Comparison of ENCODE assay signal across 8 cellular contexts in the genomic region with DNA sequence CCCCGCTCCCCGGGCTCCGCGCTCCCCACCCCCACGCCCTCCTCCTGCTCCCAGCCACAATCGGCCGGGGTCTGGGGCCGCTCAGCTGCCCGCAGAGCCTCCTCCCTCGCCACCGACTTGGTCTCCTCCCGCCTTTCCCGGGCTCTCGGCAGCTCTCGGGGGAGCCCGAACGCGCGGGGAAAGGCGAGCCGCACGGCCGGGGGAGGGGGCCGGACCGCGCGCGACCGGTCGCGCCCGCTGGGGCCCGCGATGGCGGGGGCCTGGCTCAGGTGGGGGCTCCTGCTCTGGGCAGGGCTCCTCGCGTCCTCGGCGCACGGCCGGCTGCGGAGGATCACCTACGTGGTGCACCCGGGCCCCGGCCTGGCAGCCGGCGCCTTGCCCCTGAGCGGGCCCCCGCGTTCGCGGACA. TPM values are rescaled to one million over a fixed set of nuclear protein-coding genes. Genes with fewer than 3 reads are reported as not detected.
DNase-seq lines count a peak whose midpoint lies in the region; ATAC-seq and TF ChIP-seq lines count a peak whose summit lies in the region.

No MANE protein-coding gene starts in this region.

- no peak for TF ChIP-seq CTCF in C4-2B (conservative IDR thresholded peaks at IDR 0.05)
- no peak for TF ChIP-seq CTCF in LNCaP clone FGC (IDR thresholded peaks at IDR 0.05; ENCODE audit: control insufficient read depth, extremely low read depth, insufficient read depth)
- TF ChIP-seq CTCF in mesothelial cell of epicardium (IDR thresholded peaks at IDR 0.05; ENCODE audit: unreplicated experiment): no peak

- H3K27me3 Mint-ChIP-seq in dendritic cell treated with granulocyte-macrophage colony-stimulating factor and Interleukin-4, amounts not matched to agents 40 ng/mL and 50 ng/mL, for 4 days: peaks cover 87% of the 10 kb centered on the region
- H3K27me3 Mint-ChIP-seq in mesothelial cell of epicardium (ENCODE audit: low read depth): no peaks in the 10 kb centered on the region

- H3K36me3 Mint-ChIP-seq in dendritic cell treated with granulocyte-macrophage colony-stimulating factor and Interleukin-4, amounts not matched to agents 40 ng/mL and 50 ng/mL, for 4 days (ENCODE audit: low read depth): no peaks in the 10 kb centered on the region
- peaks cover 7% of the 10 kb centered on the region for H3K36me3 Mint-ChIP-seq in mesothelial cell of epicardium

- ATAC-seq in GM21367 (IDR thresholded peaks at IDR 0.05; ENCODE audit: unreplicated experiment) (peak; percentile 21), GM18870 (IDR thresholded peaks at IDR 0.05; ENCODE audit: unreplicated experiment) (no peak)

- no peak overlapping the region for H3K27ac Mint-ChIP-seq in dendritic cell treated with granulocyte-macrophage colony-stimulating factor and Interleukin-4, amounts not matched to agents 40 ng/mL and 50 ng/mL, for 4 days
- no peak overlapping the region for H3K27ac Mint-ChIP-seq in mesothelial cell of epicardium

- H3K4me3 Mint-ChIP-seq in dendritic cell treated with granulocyte-macrophage colony-stimulating factor and Interleukin-4, amounts not matched to agents 40 ng/mL and 50 ng/mL, for 4 days: peak overlapping the region; percentile 68
- H3K4me3 Mint-ChIP-seq in mesothelial cell of epicardium: peak overlapping the region; percentile 31

- H3K4me3 ChIP-seq in LNCaP clone FGC (ENCODE audit: low read depth, low read length): peak overlapping the region; percentile 55

- DNase-seq in LNCaP clone FGC (ENCODE audit: low read depth): no peak
- DNase-seq in mesothelial cell of epicardium (ENCODE audit: low spot score in 2 of 2, unreplicated experiment in 2 of 2): no peak
- DNase-seq in pons (ENCODE audit: low spot score): no peak
- no peak for DNase-seq in NCI-H187 treated with DMSO at 0.1 percent for 48 hours (lab: John Stamatoyannopoulos, UW)

- no peaks in the 10 kb centered on the region for H3K9me3 Mint-ChIP-seq in dendritic cell treated with granulocyte-macrophage colony-stimulating factor and Interleukin-4, amounts not matched to agents 40 ng/mL and 50 ng/mL, for 4 days
- H3K9me3 Mint-ChIP-seq in mesothelial cell of epicardium: no peaks in the 10 kb centered on the region

- peaks cover 23% of the 10 kb centered on the region for H3K4me1 Mint-ChIP-seq in dendritic cell treated with granulocyte-macrophage colony-stimulating factor and Interleukin-4, amounts not matched to agents 40 ng/mL and 50 ng/mL, for 4 days (ENCODE audit: low read depth)
- H3K4me1 Mint-ChIP-seq in mesothelial cell of epicardium: peaks cover 24% of the 10 kb centered on the region

- peak overlapping the region; percentile 35 for H3K27ac ChIP-seq in C4-2B

- intact Hi-C loops in dendritic cell treated with granulocyte-macrophage colony-stimulating factor and Interleukin-4, amounts not matched to agents 40 ng/mL and 50 ng/mL, for 4 days (cut with micrococcal nuclease): loop anchor here (5.0 kb wide), 1 partner anchor 190 kb away; no protein-coding TSS in a partner anchor

RNA-seq across cellular contexts. Expression of a gene that starts 0.3 kb away (rescaled TPM):
- 73.9 to 80.2 TPM (median 75.3 TPM) in 3 replicates for total RNA-seq in mesothelial cell of epicardium
